Comparison of ENCODE assay signal across 1 cellular context in genomic region chr9:68704804-68705635, GRCh38.
A peak's percentile ranks its signal among the peaks of the same experiment; 100 is the strongest.
TF ChIP-seq lines count a peak whose summit lies in the region.

Gene PIP5K1B, plus strand, starts transcription at chr9:68705240. Its CDS starts 117,375 bp downstream, at chr9:68822615.

TF ChIP-seq in WTC11, 78 proteins besides CTCF, POLR2A, EP300 and RAD21 (continued from another document):
- 0 out of 2 replicates have a peak, but pooled peaks have one; percentile 12 for TF ChIP-seq NFE2L1 (CRISPR knock-in tag; IDR thresholded peaks at IDR 0.05)
- TF ChIP-seq MAX (CRISPR knock-in tag; IDR thresholded peaks at IDR 0.05) = peak; percentile 63; the same call in 1 of the 2 replicates
- TF ChIP-seq ZNF671 (CRISPR knock-in tag; IDR thresholded peaks at IDR 0.05) = no peak
- TF ChIP-seq ARID4B (CRISPR knock-in tag; IDR thresholded peaks at IDR 0.05; ENCODE audit: borderline replicate concordance) = no peak
- TF ChIP-seq FOXP1 (CRISPR knock-in tag; IDR thresholded peaks at IDR 0.05; ENCODE audit: borderline replicate concordance) = peak; percentile 55; the same call in 1 of the 2 replicates
- no peak for TF ChIP-seq E2F1 (CRISPR knock-in tag; IDR thresholded peaks at IDR 0.05)
- 0 out of 2 replicates have a peak, but pooled peaks have one; percentile 65 for TF ChIP-seq KAT7 (CRISPR knock-in tag; IDR thresholded peaks at IDR 0.05; ENCODE audit: borderline replicate concordance)
- TF ChIP-seq FOXJ3 (CRISPR knock-in tag; IDR thresholded peaks at IDR 0.05; ENCODE audit: borderline replicate concordance) = no peak
- TF ChIP-seq ZNF281 (CRISPR knock-in tag; IDR thresholded peaks at IDR 0.05) = peak; percentile 64; the same call in 1 of the 2 replicates
- peak; percentile 70; the same call in 1 of the 2 replicates for TF ChIP-seq SP1 (CRISPR knock-in tag; conservative IDR thresholded peaks at IDR 0.05)
- no peak for TF ChIP-seq ZNF423 (CRISPR knock-in tag; IDR thresholded peaks at IDR 0.05)
- TF ChIP-seq RELA (CRISPR knock-in tag; IDR thresholded peaks at IDR 0.05; ENCODE audit: borderline replicate concordance) = no peak
- no peak for TF ChIP-seq ATF1 (CRISPR knock-in tag; IDR thresholded peaks at IDR 0.05)
- 0 out of 2 replicates have a peak, but pooled peaks have one; percentile 8 for TF ChIP-seq TEAD1 (CRISPR knock-in tag; IDR thresholded peaks at IDR 0.05)
- TF ChIP-seq FOXP4 (CRISPR knock-in tag; IDR thresholded peaks at IDR 0.05) = peak; percentile 12; the same call in 1 of the 2 replicates
- TF ChIP-seq FOXK1 (CRISPR knock-in tag; IDR thresholded peaks at IDR 0.05) = peak; percentile 20; the same call in 1 of the 2 replicates
- no peak for TF ChIP-seq ZSCAN18 (CRISPR knock-in tag; IDR thresholded peaks at IDR 0.05)
TF ChIP-seq in WTC11: peak in this region for 12.
